22 cellular contexts compared by ENCODE assay signal in genomic region chr14:26121181-26121580, GRCh38.
"Had no signal": no experiment of that assay in that cellular context is flagged by ENCODE, and none has a peak within 500 bp of the region (broad histone marks: within the 10 kb centered on the region; RNA-seq: fewer than 3 reads in every experiment).

No MANE protein-coding gene starts in this region.

- H3K4me1 ChIP-seq: colonic mucosa, esophagus muscularis mucosa, foreskin keratinocyte, gastroesophageal sphincter, heart left ventricle, left lung, lower lobe of right lung had no signal

- H3K27me3 ChIP-seq: colonic mucosa, esophagus muscularis mucosa, foreskin keratinocyte, gastroesophageal sphincter, heart left ventricle, hepatocyte, left lung had no signal

- H3K27ac ChIP-seq: colonic mucosa, esophagus muscularis mucosa, foreskin keratinocyte, gastroesophageal sphincter, heart left ventricle, hepatocyte, left lung, lower lobe of right lung had no signal

- H3K4me3 ChIP-seq: colonic mucosa, esophagus muscularis mucosa, gastroesophageal sphincter, heart left ventricle, hepatocyte, left lung, lower lobe of right lung, mucosa of descending colon had no signal

- H3K9me3 ChIP-seq: colonic mucosa, esophagus muscularis mucosa, gastroesophageal sphincter, heart left ventricle, left lung, lower lobe of right lung, mucosa of descending colon had no signal

- DNase-seq: colonic mucosa; cortex of kidney; effector CD8-positive, alpha-beta T cell; effector memory CD8-positive, alpha-beta T cell; endodermal cell; foreskin keratinocyte; heart left ventricle; hypothalamus; immature natural killer cell; islet precursor cell; kidney; kidney glomerular epithelial cell; left colon; left lung; left ventricle myocardium superior; lower lobe of right lung; mesenchymal stem cell; mucosa of descending colon; naive B cell had no signal

- ATAC-seq: effector memory CD8-positive, alpha-beta T cell; foreskin keratinocyte; gastroesophageal sphincter; heart left ventricle; left colon; left lung; left ventricle myocardium superior; lower lobe of right lung; mucosa of descending colon had no signal

- H3K36me3 ChIP-seq: colonic mucosa, esophagus muscularis mucosa, gastroesophageal sphincter, heart left ventricle, left lung, lower lobe of right lung had no signal
